ENCODE assay signal across 2 cellular contexts in the genomic region with DNA sequence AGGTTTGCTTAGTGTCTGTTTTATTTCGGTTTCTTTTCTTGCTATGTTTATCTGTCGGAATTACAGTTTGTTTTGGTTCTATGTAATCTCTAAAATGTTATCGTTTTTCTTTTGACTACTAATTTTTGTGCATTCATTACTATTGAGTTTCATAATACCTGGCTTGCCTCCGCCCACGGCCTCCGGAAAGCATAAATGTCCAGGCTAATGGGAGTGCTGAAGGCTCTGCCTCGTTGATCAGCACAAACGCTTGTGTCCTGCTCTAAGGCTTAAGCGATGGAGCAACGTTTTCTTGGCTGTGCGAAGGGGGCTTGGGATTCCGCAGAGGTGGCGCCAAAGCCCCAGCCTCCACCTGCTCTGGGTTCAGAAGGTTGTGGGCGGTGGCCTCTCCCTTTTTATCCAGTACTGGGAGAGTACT.
TF ChIP-seq lines count a peak whose summit lies in the region.

No MANE protein-coding gene starts in this region.

TF ChIP-seq in HEK293, 187 proteins besides CTCF, POLR2A, EP300 and RAD21 (continued from another document and continues in another):
- TF ChIP-seq, protein P1, sequence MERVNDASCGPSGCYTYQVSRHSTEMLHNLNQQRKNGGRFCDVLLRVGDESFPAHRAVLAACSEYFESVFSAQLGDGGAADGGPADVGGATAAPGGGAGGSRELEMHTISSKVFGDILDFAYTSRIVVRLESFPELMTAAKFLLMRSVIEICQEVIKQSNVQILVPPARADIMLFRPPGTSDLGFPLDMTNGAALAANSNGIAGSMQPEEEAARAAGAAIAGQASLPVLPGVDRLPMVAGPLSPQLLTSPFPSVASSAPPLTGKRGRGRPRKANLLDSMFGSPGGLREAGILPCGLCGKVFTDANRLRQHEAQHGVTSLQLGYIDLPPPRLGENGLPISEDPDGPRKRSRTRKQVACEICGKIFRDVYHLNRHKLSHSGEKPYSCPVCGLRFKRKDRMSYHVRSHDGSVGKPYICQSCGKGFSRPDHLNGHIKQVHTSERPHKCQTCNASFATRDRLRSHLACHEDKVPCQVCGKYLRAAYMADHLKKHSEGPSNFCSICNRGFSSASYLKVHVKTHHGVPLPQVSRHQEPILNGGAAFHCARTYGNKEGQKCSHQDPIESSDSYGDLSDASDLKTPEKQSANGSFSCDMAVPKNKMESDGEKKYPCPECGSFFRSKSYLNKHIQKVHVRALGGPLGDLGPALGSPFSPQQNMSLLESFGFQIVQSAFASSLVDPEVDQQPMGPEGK (tag by site-specific recombination; IDR thresholded peaks at IDR 0.05), result 0 out of 2 replicates have a peak, but pooled peaks have one; percentile 43
- TF ChIP-seq, protein P2, sequence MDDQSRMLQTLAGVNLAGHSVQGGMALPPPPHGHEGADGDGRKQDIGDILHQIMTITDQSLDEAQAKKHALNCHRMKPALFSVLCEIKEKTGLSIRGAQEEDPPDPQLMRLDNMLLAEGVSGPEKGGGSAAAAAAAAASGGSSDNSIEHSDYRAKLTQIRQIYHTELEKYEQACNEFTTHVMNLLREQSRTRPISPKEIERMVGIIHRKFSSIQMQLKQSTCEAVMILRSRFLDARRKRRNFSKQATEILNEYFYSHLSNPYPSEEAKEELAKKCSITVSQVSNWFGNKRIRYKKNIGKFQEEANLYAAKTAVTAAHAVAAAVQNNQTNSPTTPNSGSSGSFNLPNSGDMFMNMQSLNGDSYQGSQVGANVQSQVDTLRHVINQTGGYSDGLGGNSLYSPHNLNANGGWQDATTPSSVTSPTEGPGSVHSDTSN (CRISPR knock-in tag; IDR thresholded peaks at IDR 0.05), result 0 out of 2 replicates have a peak, but pooled peaks have one; percentile 19
- TF ChIP-seq, protein P3, sequence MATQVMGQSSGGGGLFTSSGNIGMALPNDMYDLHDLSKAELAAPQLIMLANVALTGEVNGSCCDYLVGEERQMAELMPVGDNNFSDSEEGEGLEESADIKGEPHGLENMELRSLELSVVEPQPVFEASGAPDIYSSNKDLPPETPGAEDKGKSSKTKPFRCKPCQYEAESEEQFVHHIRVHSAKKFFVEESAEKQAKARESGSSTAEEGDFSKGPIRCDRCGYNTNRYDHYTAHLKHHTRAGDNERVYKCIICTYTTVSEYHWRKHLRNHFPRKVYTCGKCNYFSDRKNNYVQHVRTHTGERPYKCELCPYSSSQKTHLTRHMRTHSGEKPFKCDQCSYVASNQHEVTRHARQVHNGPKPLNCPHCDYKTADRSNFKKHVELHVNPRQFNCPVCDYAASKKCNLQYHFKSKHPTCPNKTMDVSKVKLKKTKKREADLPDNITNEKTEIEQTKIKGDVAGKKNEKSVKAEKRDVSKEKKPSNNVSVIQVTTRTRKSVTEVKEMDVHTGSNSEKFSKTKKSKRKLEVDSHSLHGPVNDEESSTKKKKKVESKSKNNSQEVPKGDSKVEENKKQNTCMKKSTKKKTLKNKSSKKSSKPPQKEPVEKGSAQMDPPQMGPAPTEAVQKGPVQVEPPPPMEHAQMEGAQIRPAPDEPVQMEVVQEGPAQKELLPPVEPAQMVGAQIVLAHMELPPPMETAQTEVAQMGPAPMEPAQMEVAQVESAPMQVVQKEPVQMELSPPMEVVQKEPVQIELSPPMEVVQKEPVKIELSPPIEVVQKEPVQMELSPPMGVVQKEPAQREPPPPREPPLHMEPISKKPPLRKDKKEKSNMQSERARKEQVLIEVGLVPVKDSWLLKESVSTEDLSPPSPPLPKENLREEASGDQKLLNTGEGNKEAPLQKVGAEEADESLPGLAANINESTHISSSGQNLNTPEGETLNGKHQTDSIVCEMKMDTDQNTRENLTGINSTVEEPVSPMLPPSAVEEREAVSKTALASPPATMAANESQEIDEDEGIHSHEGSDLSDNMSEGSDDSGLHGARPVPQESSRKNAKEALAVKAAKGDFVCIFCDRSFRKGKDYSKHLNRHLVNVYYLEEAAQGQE (tag by site-specific recombination; IDR thresholded peaks at IDR 0.05), result peak; percentile 73
- TF ChIP-seq ZBTB20 (tag by site-specific recombination; IDR thresholded peaks at IDR 0.05) (peak; percentile 83), ZNF335 (tag by site-specific recombination; conservative IDR thresholded peaks at IDR 0.05) (peak; percentile 89), ZNF16 (tag by site-specific recombination; IDR thresholded peaks at IDR 0.05; ENCODE audit: low read depth) (no peak), SP3 (tag by site-specific recombination; IDR thresholded peaks at IDR 0.05) (0 out of 2 replicates have a peak, but pooled peaks have one; percentile 28), ZNF501 (tag by site-specific recombination; IDR thresholded peaks at IDR 0.05) (peak; percentile 39; the same call in 1 of the 2 replicates), ZNF174 (tag by site-specific recombination; IDR thresholded peaks at IDR 0.05) (no peak), ZNF600 (tag by site-specific recombination; IDR thresholded peaks at IDR 0.05) (peak; percentile 62)
- TF ChIP-seq, protein P4, sequence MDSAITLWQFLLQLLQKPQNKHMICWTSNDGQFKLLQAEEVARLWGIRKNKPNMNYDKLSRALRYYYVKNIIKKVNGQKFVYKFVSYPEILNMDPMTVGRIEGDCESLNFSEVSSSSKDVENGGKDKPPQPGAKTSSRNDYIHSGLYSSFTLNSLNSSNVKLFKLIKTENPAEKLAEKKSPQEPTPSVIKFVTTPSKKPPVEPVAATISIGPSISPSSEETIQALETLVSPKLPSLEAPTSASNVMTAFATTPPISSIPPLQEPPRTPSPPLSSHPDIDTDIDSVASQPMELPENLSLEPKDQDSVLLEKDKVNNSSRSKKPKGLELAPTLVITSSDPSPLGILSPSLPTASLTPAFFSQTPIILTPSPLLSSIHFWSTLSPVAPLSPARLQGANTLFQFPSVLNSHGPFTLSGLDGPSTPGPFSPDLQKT (IDR thresholded peaks at IDR 0.05; ENCODE audit: borderline replicate concordance, low read depth, low read length), result no peak
- TF ChIP-seq, protein P5, sequence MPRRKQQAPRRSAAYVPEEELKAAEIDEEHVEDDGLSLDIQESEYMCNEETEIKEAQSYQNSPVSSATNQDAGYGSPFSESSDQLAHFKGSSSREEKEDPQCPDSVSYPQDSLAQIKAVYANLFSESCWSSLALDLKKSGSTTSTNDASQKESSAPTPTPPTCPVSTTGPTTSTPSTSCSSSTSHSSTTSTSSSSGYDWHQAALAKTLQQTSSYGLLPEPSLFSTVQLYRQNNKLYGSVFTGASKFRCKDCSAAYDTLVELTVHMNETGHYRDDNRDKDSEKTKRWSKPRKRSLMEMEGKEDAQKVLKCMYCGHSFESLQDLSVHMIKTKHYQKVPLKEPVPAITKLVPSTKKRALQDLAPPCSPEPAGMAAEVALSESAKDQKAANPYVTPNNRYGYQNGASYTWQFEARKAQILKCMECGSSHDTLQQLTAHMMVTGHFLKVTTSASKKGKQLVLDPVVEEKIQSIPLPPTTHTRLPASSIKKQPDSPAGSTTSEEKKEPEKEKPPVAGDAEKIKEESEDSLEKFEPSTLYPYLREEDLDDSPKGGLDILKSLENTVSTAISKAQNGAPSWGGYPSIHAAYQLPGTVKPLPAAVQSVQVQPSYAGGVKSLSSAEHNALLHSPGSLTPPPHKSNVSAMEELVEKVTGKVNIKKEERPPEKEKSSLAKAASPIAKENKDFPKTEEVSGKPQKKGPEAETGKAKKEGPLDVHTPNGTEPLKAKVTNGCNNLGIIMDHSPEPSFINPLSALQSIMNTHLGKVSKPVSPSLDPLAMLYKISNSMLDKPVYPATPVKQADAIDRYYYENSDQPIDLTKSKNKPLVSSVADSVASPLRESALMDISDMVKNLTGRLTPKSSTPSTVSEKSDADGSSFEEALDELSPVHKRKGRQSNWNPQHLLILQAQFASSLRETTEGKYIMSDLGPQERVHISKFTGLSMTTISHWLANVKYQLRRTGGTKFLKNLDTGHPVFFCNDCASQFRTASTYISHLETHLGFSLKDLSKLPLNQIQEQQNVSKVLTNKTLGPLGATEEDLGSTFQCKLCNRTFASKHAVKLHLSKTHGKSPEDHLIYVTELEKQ (tag by site-specific recombination; IDR thresholded peaks at IDR 0.05; ENCODE audit: borderline replicate concordance), result no peak

TF ChIP-seq in HepG2, 621 proteins besides CTCF, POLR2A, EP300 and RAD21 (continued from another document and continues in another):
- TF ChIP-seq, protein P6, sequence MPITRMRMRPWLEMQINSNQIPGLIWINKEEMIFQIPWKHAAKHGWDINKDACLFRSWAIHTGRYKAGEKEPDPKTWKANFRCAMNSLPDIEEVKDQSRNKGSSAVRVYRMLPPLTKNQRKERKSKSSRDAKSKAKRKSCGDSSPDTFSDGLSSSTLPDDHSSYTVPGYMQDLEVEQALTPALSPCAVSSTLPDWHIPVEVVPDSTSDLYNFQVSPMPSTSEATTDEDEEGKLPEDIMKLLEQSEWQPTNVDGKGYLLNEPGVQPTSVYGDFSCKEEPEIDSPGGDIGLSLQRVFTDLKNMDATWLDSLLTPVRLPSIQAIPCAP (CRISPR knock-in tag; IDR thresholded peaks at IDR 0.05; ENCODE audit: low read depth), result no peak
- TF ChIP-seq, protein P7, sequence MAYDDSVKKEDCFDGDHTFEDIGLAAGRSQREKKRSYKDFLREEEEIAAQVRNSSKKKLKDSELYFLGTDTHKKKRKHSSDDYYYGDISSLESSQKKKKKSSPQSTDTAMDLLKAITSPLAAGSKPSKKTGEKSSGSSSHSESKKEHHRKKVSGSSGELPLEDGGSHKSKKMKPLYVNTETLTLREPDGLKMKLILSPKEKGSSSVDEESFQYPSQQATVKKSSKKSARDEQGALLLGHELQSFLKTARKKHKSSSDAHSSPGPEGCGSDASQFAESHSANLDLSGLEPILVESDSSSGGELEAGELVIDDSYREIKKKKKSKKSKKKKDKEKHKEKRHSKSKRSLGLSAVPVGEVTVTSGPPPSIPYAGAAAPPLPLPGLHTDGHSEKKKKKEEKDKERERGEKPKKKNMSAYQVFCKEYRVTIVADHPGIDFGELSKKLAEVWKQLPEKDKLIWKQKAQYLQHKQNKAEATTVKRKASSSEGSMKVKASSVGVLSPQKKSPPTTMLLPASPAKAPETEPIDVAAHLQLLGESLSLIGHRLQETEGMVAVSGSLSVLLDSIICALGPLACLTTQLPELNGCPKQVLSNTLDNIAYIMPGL (CRISPR knock-in tag; IDR thresholded peaks at IDR 0.05; ENCODE audit: borderline replicate concordance in 1 of 2, low read depth in 1 of 2), result no peak; a peak in 1 of 4 replicates
- TF ChIP-seq ZNF317 (CRISPR knock-in tag; IDR thresholded peaks at IDR 0.05) (0 out of 2 replicates have a peak, but pooled peaks have one; percentile 7), RBFOX2 (IDR thresholded peaks at IDR 0.05; ENCODE audit: low read depth, low read length) (no peak), ATF1 (CRISPR knock-in tag; IDR thresholded peaks at IDR 0.05) (no peak), SSRP1 (CRISPR knock-in tag; IDR thresholded peaks at IDR 0.05) (no peak), ARNT (IDR thresholded peaks at IDR 0.05) (no peak), ZNF329 (CRISPR knock-in tag; IDR thresholded peaks at IDR 0.05; ENCODE audit: low read depth) (no peak), SALL1 (CRISPR knock-in tag; IDR thresholded peaks at IDR 0.05) (peak; percentile 17; the same call in 1 of the 2 replicates), SIX4 (CRISPR knock-in tag; IDR thresholded peaks at IDR 0.05) (no peak), YEATS2 (CRISPR knock-in tag; IDR thresholded peaks at IDR 0.05; ENCODE audit: borderline replicate concordance) (0 out of 2 replicates have a peak, but pooled peaks have one; percentile 18)
- TF ChIP-seq, protein P8, sequence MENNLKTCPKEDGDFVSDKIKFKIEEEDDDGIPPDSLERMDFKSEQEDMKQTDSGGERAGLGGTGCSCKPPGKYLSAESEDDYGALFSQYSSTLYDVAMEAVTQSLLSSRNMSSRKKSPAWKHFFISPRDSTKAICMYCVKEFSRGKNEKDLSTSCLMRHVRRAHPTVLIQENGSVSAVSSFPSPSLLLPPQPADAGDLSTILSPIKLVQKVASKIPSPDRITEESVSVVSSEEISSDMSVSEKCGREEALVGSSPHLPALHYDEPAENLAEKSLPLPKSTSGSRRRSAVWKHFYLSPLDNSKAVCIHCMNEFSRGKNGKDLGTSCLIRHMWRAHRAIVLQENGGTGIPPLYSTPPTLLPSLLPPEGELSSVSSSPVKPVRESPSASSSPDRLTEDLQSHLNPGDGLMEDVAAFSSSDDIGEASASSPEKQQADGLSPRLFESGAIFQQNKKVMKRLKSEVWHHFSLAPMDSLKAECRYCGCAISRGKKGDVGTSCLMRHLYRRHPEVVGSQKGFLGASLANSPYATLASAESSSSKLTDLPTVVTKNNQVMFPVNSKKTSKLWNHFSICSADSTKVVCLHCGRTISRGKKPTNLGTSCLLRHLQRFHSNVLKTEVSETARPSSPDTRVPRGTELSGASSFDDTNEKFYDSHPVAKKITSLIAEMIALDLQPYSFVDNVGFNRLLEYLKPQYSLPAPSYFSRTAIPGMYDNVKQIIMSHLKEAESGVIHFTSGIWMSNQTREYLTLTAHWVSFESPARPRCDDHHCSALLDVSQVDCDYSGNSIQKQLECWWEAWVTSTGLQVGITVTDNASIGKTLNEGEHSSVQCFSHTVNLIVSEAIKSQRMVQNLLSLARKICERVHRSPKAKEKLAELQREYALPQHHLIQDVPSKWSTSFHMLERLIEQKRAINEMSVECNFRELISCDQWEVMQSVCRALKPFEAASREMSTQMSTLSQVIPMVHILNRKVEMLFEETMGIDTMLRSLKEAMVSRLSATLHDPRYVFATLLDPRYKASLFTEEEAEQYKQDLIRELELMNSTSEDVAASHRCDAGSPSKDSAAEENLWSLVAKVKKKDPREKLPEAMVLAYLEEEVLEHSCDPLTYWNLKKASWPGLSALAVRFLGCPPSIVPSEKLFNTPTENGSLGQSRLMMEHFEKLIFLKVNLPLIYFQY (CRISPR knock-in tag; IDR thresholded peaks at IDR 0.05; ENCODE audit: borderline replicate concordance), result no peak
- TF ChIP-seq, protein P9, sequence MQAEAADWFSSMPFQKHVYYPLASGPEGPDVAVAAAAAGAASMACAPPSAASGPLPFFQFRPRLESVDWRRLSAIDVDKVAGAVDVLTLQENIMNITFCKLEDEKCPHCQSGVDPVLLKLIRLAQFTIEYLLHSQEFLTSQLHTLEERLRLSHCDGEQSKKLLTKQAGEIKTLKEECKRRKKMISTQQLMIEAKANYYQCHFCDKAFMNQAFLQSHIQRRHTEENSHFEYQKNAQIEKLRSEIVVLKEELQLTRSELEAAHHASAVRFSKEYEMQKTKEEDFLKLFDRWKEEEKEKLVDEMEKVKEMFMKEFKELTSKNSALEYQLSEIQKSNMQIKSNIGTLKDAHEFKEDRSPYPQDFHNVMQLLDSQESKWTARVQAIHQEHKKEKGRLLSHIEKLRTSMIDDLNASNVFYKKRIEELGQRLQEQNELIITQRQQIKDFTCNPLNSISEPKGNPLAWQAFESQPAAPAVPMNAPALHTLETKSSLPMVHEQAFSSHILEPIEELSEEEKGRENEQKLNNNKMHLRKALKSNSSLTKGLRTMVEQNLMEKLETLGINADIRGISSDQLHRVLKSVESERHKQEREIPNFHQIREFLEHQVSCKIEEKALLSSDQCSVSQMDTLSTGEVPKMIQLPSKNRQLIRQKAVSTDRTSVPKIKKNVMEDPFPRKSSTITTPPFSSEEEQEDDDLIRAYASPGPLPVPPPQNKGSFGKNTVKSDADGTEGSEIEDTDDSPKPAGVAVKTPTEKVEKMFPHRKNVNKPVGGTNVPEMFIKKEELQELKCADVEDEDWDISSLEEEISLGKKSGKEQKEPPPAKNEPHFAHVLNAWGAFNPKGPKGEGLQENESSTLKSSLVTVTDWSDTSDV (CRISPR knock-in tag; IDR thresholded peaks at IDR 0.05), result no peak
